12 cellular contexts compared by ENCODE assay signal in the genomic region with DNA sequence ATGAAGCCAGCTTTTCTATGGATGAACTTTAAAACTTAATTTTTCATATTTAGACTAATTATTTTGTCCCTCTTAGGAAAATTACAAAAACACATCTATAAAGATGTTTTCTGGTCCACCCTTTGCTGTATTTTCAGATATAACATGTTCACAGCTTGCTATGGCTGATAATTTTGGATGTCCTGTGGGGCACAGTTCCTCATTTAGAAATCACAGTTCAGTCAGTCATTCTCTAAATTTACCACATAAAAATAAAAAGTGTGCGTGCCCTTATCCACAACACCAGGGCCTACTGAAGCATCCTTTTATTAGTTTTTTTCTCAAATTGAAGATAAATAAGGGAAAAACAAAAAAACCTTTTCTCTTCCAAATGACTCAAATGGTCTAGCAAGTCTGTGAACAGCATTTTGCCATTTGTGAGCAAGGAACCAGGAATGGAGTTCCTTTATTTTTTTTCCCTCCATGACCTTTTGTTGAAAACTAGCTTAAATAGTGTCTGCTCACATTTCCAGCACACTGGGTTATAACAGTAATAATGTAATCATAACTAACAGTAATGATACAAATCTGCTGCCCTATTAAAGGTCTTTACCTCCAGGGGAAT.
DNase-seq lines count a peak whose midpoint lies in the region; ATAC-seq and TF ChIP-seq lines count a peak whose summit lies in the region.
"Had no signal": no experiment of that assay in that cellular context is flagged by ENCODE, and none has a peak within 500 bp of the region (broad histone marks: within the 10 kb centered on the region; RNA-seq: fewer than 3 reads in every experiment).

No MANE protein-coding gene starts in this region.

- no peak overlapping the region for H3K18ac ChIP-seq in trophoblast cell (ENCODE audit: low read length)

- intact Hi-C loops in esophagus muscularis mucosa (cut with DNase I) = loop anchor here (10.0 kb wide), 3 partner anchors 46 to 84 kb away; partner anchors contain the start of gene CEMIP2
- intact Hi-C loops in psoas muscle (cut with DNase I) = no loop called here

- 0 out of 2 replicates have a peak, but pooled peaks cover 10% of the 10 kb centered on the region for H3K36me3 ChIP-seq in HUES6 (ENCODE audit: control insufficient read depth, insufficient read depth, low read length)
- peaks cover 0 to 4% (median 2%) of the 10 kb centered on the region in 4 donors for H3K36me3 ChIP-seq in esophagus muscularis mucosa
- peaks cover 6 to 11% of the 10 kb centered on the region in 2 experiments for H3K36me3 ChIP-seq in trophoblast cell (ENCODE audit: control insufficient read depth in 1 of 2, insufficient read depth in 2 of 2, low read length in 2 of 2)
- H3K36me3 ChIP-seq in psoas muscle (ENCODE audit: insufficient read depth in 1 of 2, low read depth in 1 of 2) = peaks cover 0 to 8% of the 10 kb centered on the region in 2 donors

- H3K4me1 ChIP-seq in HUES6 (ENCODE audit: control insufficient read depth, insufficient read depth, low read length) = peaks cover 31% of the 10 kb centered on the region
- H3K4me1 ChIP-seq in esophagus muscularis mucosa = peaks cover 15 to 65% (median 42%) of the 10 kb centered on the region in 4 donors
- H3K4me1 ChIP-seq in trophoblast cell (ENCODE audit: control insufficient read depth in 1 of 2, insufficient read depth in 2 of 2, low read length in 2 of 2) = peaks cover 13 to 20% of the 10 kb centered on the region in 2 experiments
- H3K4me1 ChIP-seq in psoas muscle = no peaks in the 10 kb centered on the region

- no peak overlapping the region for H2AFZ ChIP-seq in trophoblast cell (ENCODE audit: insufficient read depth, low read length, poor library complexity)

- no peak for TF ChIP-seq POLR2A in esophagus muscularis mucosa (IDR thresholded peaks at IDR 0.05; ENCODE audit: low read depth)

- peak overlapping the region; percentile 77 for H2BK120ac ChIP-seq in trophoblast cell (ENCODE audit: insufficient read depth, low read length, poor library complexity)

- peaks cover 8% of the 10 kb centered on the region; the same call in 1 of the 2 replicates for H3K9me3 ChIP-seq in HUES6 (ENCODE audit: control insufficient read depth, insufficient read depth, low read depth, low read length)
- no peaks in the 10 kb centered on the region for H3K9me3 ChIP-seq in esophagus muscularis mucosa
- H3K9me3 ChIP-seq in trophoblast cell (ENCODE audit: insufficient read depth, low read depth, low read length) = no peaks in the 10 kb centered on the region
- H3K9me3 ChIP-seq in psoas muscle = no peaks in the 10 kb centered on the region

- H2BK5ac ChIP-seq in trophoblast cell (ENCODE audit: low read depth, low read length, poor library complexity) = no peak overlapping the region

- H4K91ac ChIP-seq in trophoblast cell (ENCODE audit: low read depth, low read length) = no peak overlapping the region

- H4K8ac ChIP-seq in trophoblast cell (ENCODE audit: low read depth, low read length) = no peak overlapping the region

- no peak overlapping the region for H4K12ac ChIP-seq in trophoblast cell (ENCODE audit: low read depth, low read length)

- 50% methylated on average over 1 of the region's 1 CpG for WGBS in esophagus muscularis mucosa
- WGBS in trophoblast cell (ENCODE audit: extremely low coverage, insufficient coverage, insufficient read length) = no CpG with 5 or more reads among the region's 1 CpG
- 67 to 87% (median 78%) methylated on average over 1 of the region's 1 CpG for WGBS in psoas muscle, 3 donors

- TF ChIP-seq EP300 in esophagus muscularis mucosa (IDR thresholded peaks at IDR 0.05) = no peak

- peak; percentile 48 for ATAC-seq in GM18861 (IDR thresholded peaks at IDR 0.05; ENCODE audit: unreplicated experiment)
- ATAC-seq in psoas muscle = no peak
- no peak for ATAC-seq in GM21381 (IDR thresholded peaks at IDR 0.05; ENCODE audit: unreplicated experiment)

- H3K27ac ChIP-seq in HUES6 (ENCODE audit: low read depth, low read length) (peak overlapping the region; percentile 50; the same call in 1 of the 2 replicates), esophagus muscularis mucosa (replicated peaks in 1 of 4) (peak overlapping the region; percentile 14 to 69 (median 62)), trophoblast cell (ENCODE audit: low read depth, low read length) (peak overlapping the region; percentile 92), psoas muscle (no peak overlapping the region)

- H3K9ac ChIP-seq in HUES6 (ENCODE audit: low read length) (no peak overlapping the region), trophoblast cell (ENCODE audit: low read length) (no peak overlapping the region)

- H2BK12ac ChIP-seq in trophoblast cell (ENCODE audit: low read length) = no peak overlapping the region

- no peak overlapping the region for H3K4ac ChIP-seq in trophoblast cell (ENCODE audit: low read depth, low read length)

- no peak for TF ChIP-seq CTCF in esophagus muscularis mucosa (IDR thresholded peaks at IDR 0.05)
- TF ChIP-seq CTCF in psoas muscle (IDR thresholded peaks at IDR 0.05) = no peak

- H3K14ac ChIP-seq in trophoblast cell (ENCODE audit: low read length) = no peak overlapping the region

- H3K79me2 ChIP-seq in trophoblast cell (ENCODE audit: control insufficient read depth, insufficient read depth, low read length, poor library complexity) = peaks cover 2% of the 10 kb centered on the region

- H3K23ac ChIP-seq in trophoblast cell (ENCODE audit: low read length) = no peak overlapping the region

- peaks cover 23% of the 10 kb centered on the region for H3K79me1 ChIP-seq in trophoblast cell (ENCODE audit: low read length)

- H3K27me3 ChIP-seq in HUES6 (ENCODE audit: control insufficient read depth, insufficient read depth, low read length) = no peaks in the 10 kb centered on the region
- H3K27me3 ChIP-seq in esophagus muscularis mucosa = no peaks in the 10 kb centered on the region
- no peaks in the 10 kb centered on the region for H3K27me3 ChIP-seq in trophoblast cell (ENCODE audit: insufficient read depth, low read length)
- no peaks in the 10 kb centered on the region for H3K27me3 ChIP-seq in psoas muscle (ENCODE audit: insufficient read depth in 3 of 3, low read length in 2 of 3)

- DNase-seq in esophagus muscularis mucosa (ENCODE audit: extremely low spot score) = no peak
- no peak for DNase-seq in trophoblast cell
- no peak for DNase-seq in psoas muscle
- DNase-seq in stimulated activated CD4-positive, alpha-beta T cell treated with anti-CD3 and anti-CD28 coated beads, Interleukin-4, amount 100 ng/mL, for 4 hours = no peak
- DNase-seq in NCI-H146 (lab: John Stamatoyannopoulos, UW) = no peak
- DNase-seq: activated CD8-positive, alpha-beta memory T cell treated with anti-CD3 and anti-CD28 coated beads, Interleukin-2, amount 50 U/mL, for 4 hours; DMS53; Kasumi-1; NCI-H524 had no signal

- H2AK5ac ChIP-seq in trophoblast cell (ENCODE audit: low read length) = no peak overlapping the region

- no peak overlapping the region for H3K4me3 ChIP-seq in HUES6 (ENCODE audit: low read depth, low read length)
- no peak overlapping the region for H3K4me3 ChIP-seq in esophagus muscularis mucosa
- no peak overlapping the region for H3K4me3 ChIP-seq in trophoblast cell (ENCODE audit: low read depth, low read length)
- no peak overlapping the region for H3K4me3 ChIP-seq in psoas muscle

- H3K4me2 ChIP-seq in trophoblast cell (ENCODE audit: low read length) = no peak overlapping the region
